8 cellular contexts compared by ENCODE assay signal in the genomic region with DNA sequence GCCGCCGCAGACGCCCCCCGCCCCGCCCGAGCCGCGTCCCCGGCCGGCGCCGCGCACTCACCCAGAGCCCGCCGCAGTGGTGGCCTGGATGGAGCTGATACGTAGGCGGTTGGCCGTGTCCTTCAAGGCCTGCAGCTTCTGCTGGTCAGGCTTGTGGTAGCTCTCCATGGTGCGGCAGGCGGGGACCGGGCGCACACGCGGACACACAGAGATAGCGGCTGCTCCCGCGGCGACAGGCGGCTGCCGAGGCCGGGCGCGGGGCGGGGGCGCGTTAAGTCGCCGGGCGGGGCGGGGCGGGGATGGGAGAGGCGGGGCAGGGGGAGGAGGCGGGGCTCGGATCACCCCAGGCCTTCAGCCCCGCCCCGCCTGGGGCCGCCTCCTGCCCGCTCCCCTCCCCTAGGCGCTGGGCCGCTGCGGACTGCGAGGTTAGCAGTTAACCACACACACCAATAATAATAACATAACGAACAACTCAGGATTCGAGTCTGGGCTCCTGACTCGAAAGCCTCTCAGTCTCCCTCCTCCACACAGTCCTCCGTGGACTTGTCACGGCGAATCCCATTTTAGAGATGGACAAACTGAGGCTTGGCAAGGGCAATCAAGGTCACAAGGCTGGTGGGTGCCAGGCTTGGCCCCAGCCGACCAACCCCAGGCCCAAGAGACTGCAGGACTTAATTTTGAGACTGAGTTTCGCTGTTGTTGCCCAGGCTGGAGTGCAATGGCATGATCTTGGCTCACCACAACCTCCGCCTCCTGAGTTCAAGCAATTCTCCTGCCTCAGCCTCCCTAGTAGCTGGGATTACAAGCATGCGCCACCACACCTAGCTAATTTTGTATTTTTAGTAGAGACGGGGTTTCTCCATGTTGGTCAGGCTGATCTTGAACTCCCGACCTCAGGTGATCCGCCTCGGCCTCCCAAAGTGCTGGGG. TPM values are rescaled to one million over a fixed set of nuclear protein-coding genes. Genes with fewer than 3 reads are reported as not detected.
DNase-seq lines count a peak whose midpoint lies in the region; ATAC-seq lines count a peak whose summit lies in the region.

TKT (minus strand) TSS at position 248 of the 929 bp plus-strand sequence; CDS start at position 168, 80 bp downstream.

- DNase-seq in 8988T (peak; percentile 98), NCI-H2227 (lab: John Stamatoyannopoulos, UW; ENCODE audit: unreplicated experiment) (peak; percentile 82), cerebellum (ENCODE audit: low spot score) (peak; percentile 96), kidney glomerular epithelial cell (lab: John Stamatoyannopoulos, UW) (peak; percentile 68)
- peak; percentile 66 for DNase-seq in activated CD4-positive, alpha-beta T cell treated with anti-CD3 and anti-CD28 coated beads for 1 hour
- peak; percentile 71 to 72 for DNase-seq in stimulated activated CD4-positive, alpha-beta T cell treated with anti-CD3 and anti-CD28 coated beads, Interleukin-15, amount 100 ng/mL, for 48 hours (ENCODE audit: low read depth in 2 of 2)

- peak; percentile 57 for ATAC-seq in GM18511 (IDR thresholded peaks at IDR 0.05; ENCODE audit: unreplicated experiment)
- ATAC-seq in HG03039 (IDR thresholded peaks at IDR 0.05; ENCODE audit: unreplicated experiment), result peak; percentile 53

RNA-seq across cellular contexts. Expression of gene TKT, which starts in this region (rescaled TPM):
- 71.4 TPM for total RNA-seq in cerebellum

Comparison
In these comparisons a context has a peak if more than half of its experiments do, and no peak if none do; other contexts are left out.
1. Peak in every context shown above with its lines: DNase-seq and ATAC-seq.